ENCODE assay signal across 14 cellular contexts in genomic region chr11:119380160-119380815, GRCh38. TPM values are rescaled to one million over a fixed set of nuclear protein-coding genes. Genes with fewer than 3 reads are reported as not detected.
DNase-seq lines count a peak whose midpoint lies in the region; ATAC-seq and TF ChIP-seq lines count a peak whose summit lies in the region.
"Had no signal": no experiment of that assay in that cellular context is flagged by ENCODE, and none has a peak within 500 bp of the region (broad histone marks: within the 10 kb centered on the region; RNA-seq: fewer than 3 reads in every experiment).

No MANE protein-coding gene starts in this region.

- H3K36me3 Mint-ChIP-seq in osteocyte (ENCODE audit: unreplicated experiment): no peaks in the 10 kb centered on the region
- H3K36me3 Mint-ChIP-seq: CD4-positive, CD25-positive, alpha-beta regulatory T cell; immature natural killer cell; natural killer cell had no signal

- H3K4me2 ChIP-seq in DND-41 (ENCODE audit: insufficient read depth, low read length) (peak overlapping the region; percentile 88; the same call in 1 of the 2 replicates), Karpas-422 (ENCODE audit: low read depth, low read length, poor library complexity, severe bottlenecking) (peak overlapping the region; percentile 72)

- H3K27me3 ChIP-seq in DND-41 (ENCODE audit: insufficient read depth, low read length, poor library complexity): peaks cover 19% of the 10 kb centered on the region
- H3K27me3 ChIP-seq in Karpas-422 (ENCODE audit: low read length): no peaks in the 10 kb centered on the region
- H3K27me3 ChIP-seq: ascending aorta had no signal

- H3K4me1 ChIP-seq in DND-41 (ENCODE audit: insufficient read depth, low read length) (peaks cover 19% of the 10 kb centered on the region), Karpas-422 (ENCODE audit: low read length) (peaks cover 68% of the 10 kb centered on the region)

- no peaks in the 10 kb centered on the region for H3K36me3 ChIP-seq in DND-41 (ENCODE audit: insufficient read depth, low read length)
- H3K36me3 ChIP-seq in Karpas-422 (ENCODE audit: insufficient read depth, low read length): no peaks in the 10 kb centered on the region
- H3K36me3 ChIP-seq: ascending aorta had no signal

- H3K4me1 Mint-ChIP-seq in osteocyte (ENCODE audit: unreplicated experiment): peaks cover 8% of the 10 kb centered on the region
- H3K4me1 Mint-ChIP-seq: natural killer cell had no signal

- H3K79me2 ChIP-seq in DND-41 (ENCODE audit: insufficient read depth, low read length) (no peaks in the 10 kb centered on the region), Karpas-422 (ENCODE audit: low read length) (no peaks in the 10 kb centered on the region)

- no peak overlapping the region for H3K4me3 ChIP-seq in DND-41 (ENCODE audit: low read depth in 1 of 2, low read length in 2 of 2)
- H3K4me3 ChIP-seq in Karpas-422 (ENCODE audit: low read length): peak overlapping the region; percentile 70

- TF ChIP-seq CTCF in DND-41 (IDR thresholded peaks at IDR 0.05; ENCODE audit: borderline replicate concordance, extremely low read depth, low read length, poor library complexity, severe bottlenecking) (no peak), osteocyte (IDR thresholded peaks at IDR 0.05) (no peak), omental fat pad (IDR thresholded peaks at IDR 0.05) (no peak)

- ATAC-seq in DND-41 (ENCODE audit: insufficient read depth, low read depth) (no peak), omental fat pad (ENCODE audit: low FRiP score) (no peak), GM21423 (IDR thresholded peaks at IDR 0.05; ENCODE audit: unreplicated experiment) (no peak), GM21529 (IDR thresholded peaks at IDR 0.05; ENCODE audit: unreplicated experiment) (no peak)

- no peak for DNase-seq in DND-41
- no peak for DNase-seq in Karpas-422
- DNase-seq in epithelial cell of prostate (ENCODE audit: low read depth, low spot score): no peak
- peak; percentile 83 for DNase-seq in osteocyte (ENCODE audit: extremely low spot score, unreplicated experiment)
- no peak for DNase-seq in NCI-H774 (lab: John Stamatoyannopoulos, UW)
- DNase-seq in omental fat pad (ENCODE audit: low spot score): no peak
- DNase-seq: activated T-cell treated with anti-CD3 and anti-CD28 coated beads, Interleukin-2, amount 50 U/mL, for 1 hour; CD4-positive, CD25-positive, alpha-beta regulatory T cell; immature natural killer cell; natural killer cell had no signal

- H3K9me2 ChIP-seq in Karpas-422 (replicated peaks; ENCODE audit: insufficient read depth, low read length): no peaks in the 10 kb centered on the region

- no peak overlapping the region for H3K4me3 Mint-ChIP-seq in osteocyte (ENCODE audit: unreplicated experiment)
- H3K4me3 Mint-ChIP-seq: immature natural killer cell, natural killer cell had no signal

- H3K9me3 ChIP-seq in DND-41 (ENCODE audit: insufficient read depth, low read length, severe bottlenecking): no peaks in the 10 kb centered on the region
- H3K9me3 ChIP-seq in Karpas-422 (ENCODE audit: low read length): no peaks in the 10 kb centered on the region
- H3K9me3 ChIP-seq: ascending aorta had no signal

- H2AFZ ChIP-seq in DND-41 (ENCODE audit: low read depth, low read length) (no peak overlapping the region), Karpas-422 (ENCODE audit: low read length) (no peak overlapping the region)

- H4K20me1 ChIP-seq in DND-41 (ENCODE audit: insufficient read depth, low read length) (no peaks in the 10 kb centered on the region), Karpas-422 (ENCODE audit: insufficient read depth, low read depth, low read length) (no peaks in the 10 kb centered on the region)

- H3K9ac ChIP-seq in DND-41 (ENCODE audit: low read depth, low read length): no peak overlapping the region
- peak overlapping the region; percentile 72 for H3K9ac ChIP-seq in Karpas-422 (ENCODE audit: low read length)

- peaks cover 6% of the 10 kb centered on the region for H3K27me3 Mint-ChIP-seq in osteocyte (ENCODE audit: unreplicated experiment)

- H3K27ac ChIP-seq in DND-41 (ENCODE audit: low read length) (no peak overlapping the region), Karpas-422 (ENCODE audit: low read length) (no peak overlapping the region), epithelial cell of prostate (peak overlapping the region; percentile 18)

- no peaks in the 10 kb centered on the region for H3K9me3 Mint-ChIP-seq in osteocyte (ENCODE audit: unreplicated experiment)
- H3K9me3 Mint-ChIP-seq: CD4-positive, CD25-positive, alpha-beta regulatory T cell; immature natural killer cell; natural killer cell had no signal

- H3K27ac Mint-ChIP-seq in osteocyte (ENCODE audit: unreplicated experiment): no peak overlapping the region
- H3K27ac Mint-ChIP-seq: natural killer cell had no signal

RNA-seq across cellular contexts. Expression of gene USP2, which starts 1.2 kb away (rescaled TPM):
- 15.4 and 16.9 TPM in 2 replicates for total RNA-seq in Karpas-422 (2014; rRNA removed; shearing (Covaris generic); ENCODE audit: low replicate concordance)
- total RNA-seq in osteocyte (0.11 and 0.24 TPM in 2 replicates), omental fat pad (10 to 100 TPM in 2 of 4 donors, under 1 TPM in 2; 0.63 to 18.7 (median 9.2) TPM)
- total RNA-seq: ascending aorta had no signal

RNA-seq across cellular contexts. Expression of gene MFRP, which starts 33.8 kb away (rescaled TPM):
- total RNA-seq in Karpas-422 (2014; rRNA removed; shearing (Covaris generic); ENCODE audit: low replicate concordance): not detected in 2 replicates
- not detected in 2 replicates for total RNA-seq in osteocyte
- total RNA-seq in omental fat pad: not detected
- total RNA-seq: ascending aorta; CD4-positive, CD25-positive, alpha-beta regulatory T cell; endothelial cell of umbilical vein; natural killer cell had no signal

RNA-seq across cellular contexts. Expression of gene C1QTNF5, which starts 39.6 kb away (rescaled TPM):
- total RNA-seq in Karpas-422 (2014; rRNA removed; shearing (Covaris generic); ENCODE audit: low replicate concordance): not detected in 2 replicates
- total RNA-seq in osteocyte (8.4 and 9.3 TPM in 2 replicates), omental fat pad (10 to 100 TPM; 18.0 to 74.2 (median 35.5) TPM)
- total RNA-seq: CD4-positive, CD25-positive, alpha-beta regulatory T cell; natural killer cell had no signal

RNA-seq across cellular contexts. Expression of gene THY1, which starts 42.7 kb away (rescaled TPM):
- total RNA-seq in Karpas-422 (2014; rRNA removed; shearing (Covaris generic); ENCODE audit: low replicate concordance): not detected in 2 replicates
- total RNA-seq in osteocyte (11.3 and 14.0 TPM in 2 replicates), omental fat pad (10 to 100 TPM; 12.0 to 71.5 (median 33.3) TPM)
- total RNA-seq: CD4-positive, CD25-positive, alpha-beta regulatory T cell; natural killer cell had no signal

RNA-seq across cellular contexts. Expression of gene RNF26, which starts 46.0 kb away (rescaled TPM):
- 3.9 and 8.8 TPM in 2 replicates for total RNA-seq in Karpas-422 (2014; rRNA removed; shearing (Covaris generic); ENCODE audit: low replicate concordance)
- total RNA-seq in osteocyte (28.9 and 30.2 TPM in 2 replicates), omental fat pad (10 to 100 TPM in 1 of 4 donors, 1 to 10 TPM in 3; 8.9 to 11.1 (median 9.4) TPM)
